In genomic region chr17:70365098-70365583, GRCh38 we compare ENCODE assay signal across 9 cellular contexts.
DNase-seq lines count a peak whose midpoint lies in the region; ATAC-seq and TF ChIP-seq lines count a peak whose summit lies in the region.
"Had no signal": no experiment of that assay in that cellular context is flagged by ENCODE, and none has a peak within 500 bp of the region (broad histone marks: within the 10 kb centered on the region; RNA-seq: fewer than 3 reads in every experiment).

No MANE protein-coding gene starts in this region.

- DNase-seq in ACHN (peak; percentile 9), fibroblast of mammary gland (ENCODE audit: low read depth) (peak; percentile 41), HUDEP-2 (lab: John Stamatoyannopoulos, UW; ENCODE audit: unreplicated experiment in 76 of 76) (no peak), right cardiac atrium (no peak)
- DNase-seq in activated CD4-positive, alpha-beta T cell treated with anti-CD3 and anti-CD28 coated beads, Interleukin-2, amount 50 U/mL, for 4 hours: no peak
- DNase-seq in activated CD4-positive, alpha-beta T cell treated with anti-CD3 and anti-CD28 coated beads, Interleukin-2, amount 50 U/mL, for 48 hours: no peak

- no peaks in the 10 kb centered on the region for H3K4me1 ChIP-seq in right cardiac atrium (ENCODE audit: control insufficient read depth, insufficient read depth, low read length)

- no peak for TF ChIP-seq CTCF in fibroblast of mammary gland (conservative IDR thresholded peaks at IDR 0.05; ENCODE audit: control insufficient read depth, insufficient read depth, low read depth, low read length)

- in situ Hi-C loops in ACHN (cut with HindIII; ENCODE audit: low pct_ligation_motif_present, low pct_unique_long_range_greater_than_20kb, low sequenced_read_pairs): no loop called here

- ATAC-seq in GM19467 (IDR thresholded peaks at IDR 0.05; ENCODE audit: unreplicated experiment): peak; percentile 80
- peak; percentile 97 for ATAC-seq in HG03442 (IDR thresholded peaks at IDR 0.05; ENCODE audit: unreplicated experiment)
- no peak for ATAC-seq in right cardiac atrium

- H3K27me3 ChIP-seq in right cardiac atrium (ENCODE audit: control insufficient read depth, insufficient read depth): no peaks in the 10 kb centered on the region
- H3K27me3 ChIP-seq: BLaER1 treated with 17β-estradiol and CSF1 and Interleukin-3, amounts not matched to agents 10 nM and 100 nM had no signal

- H3K27ac ChIP-seq in right cardiac atrium (ENCODE audit: low read length): no peak overlapping the region

- 21% methylated on average over 2 of the region's 2 CpGs for WGBS in right cardiac atrium

- no peaks in the 10 kb centered on the region for H3K9me3 ChIP-seq in right cardiac atrium (ENCODE audit: control insufficient read depth, low read length)

- H3K4me3 ChIP-seq in fibroblast of mammary gland (ENCODE audit: control insufficient read depth, low read depth, low read length): no peak overlapping the region
- no peak overlapping the region for H3K4me3 ChIP-seq in right cardiac atrium (ENCODE audit: low read length)
- H3K4me3 ChIP-seq: BLaER1 treated with 17β-estradiol and CSF1 and Interleukin-3, amounts not matched to agents 10 nM and 100 nM had no signal

- intact Hi-C loops in right cardiac atrium (cut with DNase I): no loop called here

Comparison
In these comparisons a context has a peak if more than half of its experiments do, and no peak if none do; other contexts are left out.
1. DNase-seq: peak in ACHN (single experiment) and fibroblast of mammary gland (single experiment); none in activated CD4-positive, alpha-beta T cell treated with anti-CD3 and anti-CD28 coated beads, Interleukin-2, amount 50 U/mL, for 4 hours (0 of 2), HUDEP-2 (0 of 76), right cardiac atrium (0 of 3) and activated CD4-positive, alpha-beta T cell treated with anti-CD3 and anti-CD28 coated beads, Interleukin-2, amount 50 U/mL, for 48 hours (0 of 2).
2. ATAC-seq: peak in GM19467 (single experiment) and HG03442 (single experiment); none in right cardiac atrium (0 of 2).